In genomic region chr2:111121028-111121872, GRCh38 we compare ENCODE assay signal across 8 cellular contexts. TPM values are rescaled to one million over a fixed set of nuclear protein-coding genes. Genes with fewer than 3 reads are reported as not detected.
DNase-seq lines count a peak whose midpoint lies in the region; ATAC-seq, FAIRE-seq and TF ChIP-seq lines count a peak whose summit lies in the region.

No MANE protein-coding gene starts in this region.

- peaks cover 0 to 22% of the 10 kb centered on the region in 2 donors for H3K36me3 ChIP-seq in gastrocnemius medialis

- DNase-seq in EH (ENCODE audit: low read depth) (peak; percentile 45), HK-2 (ENCODE audit: unreplicated experiment) (peak; percentile 64), RPMI8226 (peak; percentile 56), hepatic stellate cell (ENCODE audit: low spot score) (peak; percentile 43), gastrocnemius medialis (peak; percentile 13 to 61), HTR-8/SVneo (ENCODE audit: insufficient read length, low spot score) (no peak)
- DNase-seq in activated naive CD8-positive, alpha-beta T cell treated with anti-CD3 and anti-CD28 coated beads, Interleukin-2, amount 50 U/mL, for 24 hours, result peak; percentile 57

- in situ Hi-C loops in gastrocnemius medialis (cut with MboI; ENCODE audit: low sequenced_read_pairs in 4 of 4), result loop anchor here in 3 of 4 donors (25.0 kb wide), 2 partner anchors 566 to 591 kb away; no protein-coding TSS in a partner anchor

- TF ChIP-seq CTCF in gastrocnemius medialis (IDR thresholded peaks at IDR 0.05 in 4 of 5, conservative IDR thresholded peaks at IDR 0.05 in 1 of 5), result no peak

- intact Hi-C loops in gastrocnemius medialis (cut with DNase I; ENCODE audit: low total_unique reads), result loop anchor here (2.0 to 10.0 kb wide), 3 partner anchors 48 to 584 kb away; no protein-coding TSS in a partner anchor

- H3K4me3 Mint-ChIP-seq in activated naive CD8-positive, alpha-beta T cell treated with anti-CD3 and anti-CD28 coated beads, Interleukin-2, amount 50 U/mL, for 24 hours, result peak overlapping the region; percentile 93

- peaks cover 32 to 35% of the 10 kb centered on the region in 2 donors for H3K4me1 ChIP-seq in gastrocnemius medialis

- no peak for ATAC-seq in activated naive CD8-positive, alpha-beta T cell treated with anti-CD3 and anti-CD28 coated beads, Interleukin-2, amount 50 U/mL, for 24 hours
- ATAC-seq in gastrocnemius medialis (peak; percentile 18 to 20), HG02884 (IDR thresholded peaks at IDR 0.05; ENCODE audit: unreplicated experiment) (no peak)

- no peak for TF ChIP-seq POLR2A in gastrocnemius medialis (IDR thresholded peaks at IDR 0.05)

- no peaks in the 10 kb centered on the region for H3K9me3 Mint-ChIP-seq in activated naive CD8-positive, alpha-beta T cell treated with anti-CD3 and anti-CD28 coated beads, Interleukin-2, amount 50 U/mL, for 24 hours

- H3K9me3 ChIP-seq in gastrocnemius medialis, result no peaks in the 10 kb centered on the region

- peaks cover 0 to 4% (median 0%) of the 10 kb centered on the region in 3 donors for H3K27me3 ChIP-seq in gastrocnemius medialis

- peak overlapping the region; percentile 62 to 98 (median 82) for H3K4me3 ChIP-seq in gastrocnemius medialis

- no peak for FAIRE-seq in HTR-8/SVneo (lab: Jason Lieb, UNC)

- H3K36me3 Mint-ChIP-seq in activated naive CD8-positive, alpha-beta T cell treated with anti-CD3 and anti-CD28 coated beads, Interleukin-2, amount 50 U/mL, for 24 hours (ENCODE audit: low read depth), result peaks cover 35% of the 10 kb centered on the region

- H3K27me3 Mint-ChIP-seq in activated naive CD8-positive, alpha-beta T cell treated with anti-CD3 and anti-CD28 coated beads, Interleukin-2, amount 50 U/mL, for 24 hours, result peaks cover 30% of the 10 kb centered on the region

- peaks cover 65% of the 10 kb centered on the region for H3K4me1 Mint-ChIP-seq in activated naive CD8-positive, alpha-beta T cell treated with anti-CD3 and anti-CD28 coated beads, Interleukin-2, amount 50 U/mL, for 24 hours

- H3K27ac Mint-ChIP-seq in activated naive CD8-positive, alpha-beta T cell treated with anti-CD3 and anti-CD28 coated beads, Interleukin-2, amount 50 U/mL, for 24 hours, result peak overlapping the region; percentile 87

- peak overlapping the region; percentile 91 to 99 (median 94) for H3K27ac ChIP-seq in gastrocnemius medialis

RNA-seq across cellular contexts. Expression of gene BCL2L11, which starts 0.5 kb away (rescaled TPM):
- total RNA-seq in gastrocnemius medialis, result 10 to 100 TPM in 2 of 4 donors, 1 to 10 TPM in 2; 4.8 to 18.8 (median 13.7) TPM

Comparison
In these comparisons a context has a peak if more than half of its experiments do, and no peak if none do; other contexts are left out.
1. ATAC-seq: peak in gastrocnemius medialis (2 of 2); none in activated naive CD8-positive, alpha-beta T cell treated with anti-CD3 and anti-CD28 coated beads, Interleukin-2, amount 50 U/mL, for 24 hours (single experiment) and HG02884 (single experiment).